Comparison of ENCODE assay signal across 8 cellular contexts in genomic region chr14:67240168-67240932, GRCh38. TPM values are rescaled to one million over a fixed set of nuclear protein-coding genes. Genes with fewer than 3 reads are reported as not detected.
A peak's percentile ranks its signal among the peaks of the same experiment; 100 is the strongest.
DNase-seq lines count a peak whose midpoint lies in the region; ATAC-seq, FAIRE-seq and TF ChIP-seq lines count a peak whose summit lies in the region.

No MANE protein-coding gene starts in this region.

- POLR2A ChIA-PET in A549 (lab: Yijun Ruan, JAX) = interaction anchor here (0.6 to 1.9 kb wide), 8 partner anchors 8 to 732 kb away, joined by 3 to 8 read pairs (median 4); partner anchors contain the start of gene GPHN

- TF ChIP-seq CTCF in A549 (IDR thresholded peaks at IDR 0.05) = no peak
- no peak for TF ChIP-seq CTCF in astrocyte of the cerebellum (IDR thresholded peaks at IDR 0.05; ENCODE audit: low read depth, low read length, missing control alignments)
- no peak for TF ChIP-seq CTCF in retinal pigment epithelial cell (conservative IDR thresholded peaks at IDR 0.05; ENCODE audit: low read depth, low read length)

- ATAC-seq in A549 = peak; percentile 74 to 75
- peak; percentile 27 for ATAC-seq in GM18502 (IDR thresholded peaks at IDR 0.05; ENCODE audit: poor library complexity, unreplicated experiment)
- ATAC-seq in HG03342 (IDR thresholded peaks at IDR 0.05; ENCODE audit: unreplicated experiment) = peak; percentile 11

- TF ChIP-seq EP300 in A549 (IDR thresholded peaks at IDR 0.05) = no peak

- no peak for TF ChIP-seq POLR2A in A549 (IDR thresholded peaks at IDR 0.05; ENCODE audit: low read length)

- peak overlapping the region; percentile 74 for H3K4me2 ChIP-seq in A549

- H3K4me3 ChIP-seq in A549 (peak overlapping the region; percentile 88), SJCRH30 (peak overlapping the region; percentile 86), astrocyte of the cerebellum (ENCODE audit: low read depth, low read length) (peak overlapping the region; percentile 78), retinal pigment epithelial cell (ENCODE audit: low read length) (peak overlapping the region; percentile 59)

- in situ Hi-C loops in astrocyte of the cerebellum (cut with HindIII; ENCODE audit: low sequenced_read_pairs) = loop anchor here (10.0 kb wide), 1 partner anchor 56 kb away; the partner anchor contains the start of gene GARIN2

- H3K36me3 ChIP-seq in SJCRH30 = no peaks in the 10 kb centered on the region

- H3K27ac ChIP-seq in A549 (peak overlapping the region; percentile 85 to 90), SJCRH30 (peak overlapping the region; percentile 87)

- peaks cover 30% of the 10 kb centered on the region for H3K4me1 ChIP-seq in A549
- H3K4me1 ChIP-seq in SJCRH30 = no peaks in the 10 kb centered on the region; the same call in 1 of the 2 replicates

- no peak for FAIRE-seq in A549 (lab: Jason Lieb, UNC)

- no peak for TF ChIP-seq RAD21 in A549 (conservative IDR thresholded peaks at IDR 0.05 in 1 of 2, IDR thresholded peaks at IDR 0.05 in 1 of 2)

- DNase-seq in A549 (ENCODE audit: low read depth in 1 of 2, low spot score in 1 of 2) = peak; percentile 39 to 68
- peak; percentile 62 to 63 for DNase-seq in SJCRH30
- DNase-seq in astrocyte of the cerebellum (ENCODE audit: low read depth) = no peak
- DNase-seq in hypothalamus (lab: John Stamatoyannopoulos, UW) = peak in 42 of 51 donors; percentile 1 to 78 (median 32)
- DNase-seq in retinal pigment epithelial cell (ENCODE audit: low read depth) = peak; percentile 15
- DNase-seq in GDM1 (lab: John Stamatoyannopoulos, UW) = no peak

- H3K9me3 ChIP-seq in A549 (no peaks in the 10 kb centered on the region), SJCRH30 (replicated peaks) (no peaks in the 10 kb centered on the region)

- CTCF ChIA-PET in A549 (lab: Yijun Ruan, JAX) = interaction anchor here (1.1 kb wide), 1 partner anchor 45 kb away, joined by 4 read pairs; no protein-coding TSS in a partner anchor

- 17% methylated on average over 23 of the region's 23 CpGs for WGBS in A549 (ENCODE audit: missing lambda C conversion rate)

- no peaks in the 10 kb centered on the region for H3K27me3 ChIP-seq in SJCRH30

TF ChIP-seq in A549, 52 proteins besides CTCF, POLR2A, EP300 and RAD21:
- no peak for TF ChIP-seq CHD4 (IDR thresholded peaks at IDR 0.05; ENCODE audit: borderline replicate concordance)
- no peak for TF ChIP-seq BHLHE40 (IDR thresholded peaks at IDR 0.05; ENCODE audit: low read depth, low read length)
- TF ChIP-seq ATOH8 (CRISPR knock-in tag; IDR thresholded peaks at IDR 0.05; ENCODE audit: low read depth) = no peak
- TF ChIP-seq RNF2 (IDR thresholded peaks at IDR 0.05; ENCODE audit: borderline replicate concordance, low read depth) = no peak
- TF ChIP-seq CEBPB (IDR thresholded peaks at IDR 0.05) = no peak
- TF ChIP-seq RFX5 (IDR thresholded peaks at IDR 0.05) = no peak
- TF ChIP-seq, protein P1, sequence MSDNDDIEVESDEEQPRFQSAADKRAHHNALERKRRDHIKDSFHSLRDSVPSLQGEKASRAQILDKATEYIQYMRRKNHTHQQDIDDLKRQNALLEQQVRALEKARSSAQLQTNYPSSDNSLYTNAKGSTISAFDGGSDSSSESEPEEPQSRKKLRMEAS (IDR thresholded peaks at IDR 0.05) = peak; percentile 59
- no peak for TF ChIP-seq ZNF302 (CRISPR knock-in tag; IDR thresholded peaks at IDR 0.05)
- no peak for TF ChIP-seq CBX2 (IDR thresholded peaks at IDR 0.05; ENCODE audit: borderline replicate concordance, low read depth)
- no peak for TF ChIP-seq NFE2L2 (conservative IDR thresholded peaks at IDR 0.05; ENCODE audit: low read length)
- no peak for TF ChIP-seq RCOR1 (IDR thresholded peaks at IDR 0.05; ENCODE audit: low read depth, low read length)
- peak; percentile 69 for TF ChIP-seq PHF8 (IDR thresholded peaks at IDR 0.05; ENCODE audit: borderline replicate concordance, low read depth)
- no peak for TF ChIP-seq NR3C1 (IDR thresholded peaks at IDR 0.05)
- TF ChIP-seq HOXB5 (CRISPR knock-in tag; IDR thresholded peaks at IDR 0.05) = 0 out of 2 replicates have a peak, but pooled peaks have one; percentile 22
- no peak for TF ChIP-seq ZC3H11A (IDR thresholded peaks at IDR 0.05)
- no peak for TF ChIP-seq HDAC2 (IDR thresholded peaks at IDR 0.05)

RNA-seq across cellular contexts. Expression of gene PALS1, which starts 0.9 kb away (rescaled TPM):
- polyA plus RNA-seq in A549 (2011; rRNA removed) = 25.2 and 32.6 TPM in 2 replicates
- polyA plus RNA-seq in A549 (2012; cell fraction: cytosol; rRNA removed) = 7.0 and 7.3 TPM in 2 replicates
- 5.7 and 7.3 TPM in 2 replicates for polyA plus RNA-seq in A549 (2012; cell fraction: nucleus; rRNA removed)
- polyA plus RNA-seq in A549 (2017; fragmentation: RNase III; extraction: RNeasy Plus Mini Kit Qiagen cat#74134 plus additional on column Dnase treatment) = 23.4 to 26.8 TPM (median 26.6 TPM) in 3 replicates
- 14.7 and 15.7 TPM in 2 replicates for polyA minus RNA-seq in A549 (2011; rRNA and poly(A)+ RNA removed)
- 23.8 and 24.2 TPM in 2 replicates for total RNA-seq in SJCRH30 (2014; rRNA removed; shearing (Covaris generic))

RNA-seq across cellular contexts. Expression of gene GARIN2, which starts 51.1 kb away (rescaled TPM):
- polyA plus RNA-seq in A549 (2011; rRNA removed) (not detected in 2 replicates), A549 (2017; fragmentation: RNase III; extraction: RNeasy Plus Mini Kit Qiagen cat#74134 plus additional on column Dnase treatment) (0.12 TPM in 1 of 3 replicates, not detected in the others)
- polyA plus RNA-seq in A549 (2012; cell fraction: cytosol; rRNA removed) = 0.01 TPM in 1 of 2 replicates, not detected in the other
- polyA plus RNA-seq in A549 (2012; cell fraction: nucleus; rRNA removed) = 0.06 and 0.13 TPM in 2 replicates
- not detected in 2 replicates for polyA minus RNA-seq in A549 (2011; rRNA and poly(A)+ RNA removed)
- total RNA-seq in SJCRH30 (2014; rRNA removed; shearing (Covaris generic)) = not detected in 2 replicates

Comparison
In these comparisons a context has a peak if more than half of its experiments do, and no peak if none do; other contexts are left out.
1. ATAC-seq: peak in every context shown above with its lines; median percentile 74 in A549; 27 in GM18502; 11 in HG03342.
2. DNase-seq: peak in A549 (2 of 2), SJCRH30 (2 of 2), hypothalamus (42 of 51) and retinal pigment epithelial cell (single experiment); none in astrocyte of the cerebellum (single experiment) and GDM1 (single experiment).
3. Peak in every context shown above with its lines, with median percentiles within 50 percentile points of each other: H3K4me3 ChIP-seq.